8 cellular contexts compared by ENCODE assay signal in the genomic region with DNA sequence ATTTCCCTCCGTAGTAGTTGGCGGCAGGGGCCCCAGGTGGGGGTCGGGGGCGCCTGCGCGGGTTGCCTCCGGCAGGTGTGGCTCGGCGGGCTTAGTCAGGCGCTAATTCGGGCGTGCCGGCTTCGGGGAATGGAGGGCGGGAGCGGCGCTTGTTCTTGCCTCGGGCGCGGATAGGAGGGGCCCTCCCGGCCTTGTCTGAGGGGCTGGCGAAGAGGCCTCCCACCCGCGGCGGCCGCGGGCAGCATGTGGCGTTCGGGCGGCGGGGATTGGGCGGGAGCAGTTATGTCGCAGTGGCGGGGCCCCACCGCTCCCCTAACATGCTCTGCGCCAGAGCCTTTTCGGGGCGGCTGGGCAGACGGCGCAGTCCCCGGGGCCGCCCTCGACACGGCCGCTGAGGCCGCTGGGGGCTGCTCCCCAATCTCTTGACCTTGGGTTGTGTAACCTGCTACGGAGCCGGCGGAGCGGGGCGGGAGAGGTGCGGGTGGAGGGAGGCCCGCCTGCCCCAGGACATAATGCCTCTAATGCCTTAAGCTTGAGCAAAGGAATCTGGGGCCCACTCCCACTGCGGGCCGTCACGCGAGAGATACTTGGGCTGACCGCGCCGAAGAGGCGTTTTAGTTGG. TPM values are rescaled to one million over a fixed set of nuclear protein-coding genes. Genes with fewer than 3 reads are reported as not detected.
DNase-seq lines count a peak whose midpoint lies in the region; ATAC-seq, FAIRE-seq and TF ChIP-seq lines count a peak whose summit lies in the region.

No MANE protein-coding gene starts in this region.

- peak overlapping the region; percentile 98 for H3K4me3 Mint-ChIP-seq in activated CD4-positive, alpha-beta T cell treated with anti-CD3 and anti-CD28 coated beads, Interleukin-2, amount 10 ng/mL, durations not matched to agents 24 days and 14 days

- no peaks in the 10 kb centered on the region for H3K9me3 ChIP-seq in MG63
- H3K9me3 ChIP-seq in colonic mucosa = no peaks in the 10 kb centered on the region

- H3K27me3 Mint-ChIP-seq in activated CD4-positive, alpha-beta T cell treated with anti-CD3 and anti-CD28 coated beads, Interleukin-2, amount 10 ng/mL, durations not matched to agents 24 days and 14 days = no peaks in the 10 kb centered on the region

- TF ChIP-seq POLR2A in lower leg skin (IDR thresholded peaks at IDR 0.05) = no peak

- H3K36me3 ChIP-seq in MG63 (peaks cover 16% of the 10 kb centered on the region), colonic mucosa (no peaks in the 10 kb centered on the region)

- WGBS in lower leg skin, 2 donors = 1% methylated on average over 17 to 18 of the region's 61 CpGs

- H3K4me1 ChIP-seq in colonic mucosa = peaks cover 24% of the 10 kb centered on the region

- no peaks in the 10 kb centered on the region for H3K9me3 Mint-ChIP-seq in activated CD4-positive, alpha-beta T cell treated with anti-CD3 and anti-CD28 coated beads, Interleukin-2, amount 10 ng/mL, durations not matched to agents 24 days and 14 days

- ATAC-seq in GM21515 (IDR thresholded peaks at IDR 0.05; ENCODE audit: unreplicated experiment) = peak; percentile 14

- peak overlapping the region; percentile 93 for H3K27ac Mint-ChIP-seq in activated CD4-positive, alpha-beta T cell treated with anti-CD3 and anti-CD28 coated beads, Interleukin-2, amount 10 ng/mL, durations not matched to agents 24 days and 14 days

- H3K9ac ChIP-seq in colonic mucosa (ENCODE audit: low read depth in 2 of 2, low read length in 2 of 2) = peak overlapping the region; percentile 97 to 98

- H3K4me3 ChIP-seq in MG63 (peak overlapping the region; percentile 93), colonic mucosa (peak overlapping the region; percentile 90), lower leg skin (ENCODE audit: low read depth, poor library complexity, severe bottlenecking) (peak overlapping the region; percentile 96)

- FAIRE-seq in GM19239 (lab: Jason Lieb, UNC) = no peak

- H3K27ac ChIP-seq in colonic mucosa = peak overlapping the region; percentile 92

- H3K27me3 ChIP-seq in MG63 (no peaks in the 10 kb centered on the region), colonic mucosa (no peaks in the 10 kb centered on the region)

- H3K4me1 Mint-ChIP-seq in activated CD4-positive, alpha-beta T cell treated with anti-CD3 and anti-CD28 coated beads, Interleukin-2, amount 10 ng/mL, durations not matched to agents 24 days and 14 days = peaks cover 40% of the 10 kb centered on the region

- TF ChIP-seq CTCF in colonic mucosa (IDR thresholded peaks at IDR 0.05) (no peak), lower leg skin (IDR thresholded peaks at IDR 0.05) (no peak)

- DNase-seq in Ammon's horn (ENCODE audit: low spot score) (peak; percentile 34), MG63 (peak; percentile 44), colonic mucosa (peak; percentile 62), lower leg skin (ENCODE audit: low spot score in 2 of 2) (peak; percentile 31 to 93), GM19239 (ENCODE audit: insufficient read length, low spot score) (no peak)
- peak; percentile 89 for DNase-seq in activated CD4-positive, alpha-beta T cell treated with anti-CD3 and anti-CD28 coated beads, Interleukin-2, amount 10 ng/mL, durations not matched to agents 24 days and 14 days
- peak; percentile 65 to 71 for DNase-seq in stimulated activated CD4-positive, alpha-beta T cell treated with anti-CD3 and anti-CD28 coated beads, Interleukin-4, amount 100 ng/mL, for 4 hours

- peaks cover 35% of the 10 kb centered on the region for H3K36me3 Mint-ChIP-seq in activated CD4-positive, alpha-beta T cell treated with anti-CD3 and anti-CD28 coated beads, Interleukin-2, amount 10 ng/mL, durations not matched to agents 24 days and 14 days (ENCODE audit: low read depth)

- intact Hi-C loops in activated CD4-positive, alpha-beta T cell treated with anti-CD3 and anti-CD28 coated beads, Interleukin-2, amount 10 ng/mL, durations not matched to agents 24 days and 14 days (cut with micrococcal nuclease) = loop anchor here (1.0 to 5.0 kb wide), 5 partner anchors 69 to 1493 kb away; a partner anchor contains a TSS
- intact Hi-C loops in colonic mucosa (cut with DNase I) = loop anchor here (10.0 kb wide), 2 partner anchors 191 to 351 kb away; no protein-coding TSS in a partner anchor
- intact Hi-C loops in lower leg skin (cut with DNase I; ENCODE audit: low total_unique reads) = loop anchor here (10.0 kb wide), 1 partner anchor 61 kb away; a partner anchor contains a TSS

RNA-seq across cellular contexts. Expression of a gene that starts 1.1 kb away (rescaled TPM):
- 46.5 and 50.5 TPM in 2 replicates for total RNA-seq in MG63 (2014; rRNA removed; shearing (Covaris generic); ENCODE audit: low replicate concordance)
- 108 and 113 TPM in 2 replicates for total RNA-seq in activated CD4-positive, alpha-beta T cell treated with anti-CD3 and anti-CD28 coated beads, Interleukin-2, amount 10 ng/mL, durations not matched to agents 24 days and 14 days
- total RNA-seq in colonic mucosa (10 to 100 TPM; 70.4 to 72.7 TPM), lower leg skin (10 to 100 TPM; 36.3 to 49.8 (median 40.4) TPM)
